Comparison of ENCODE assay signal across 26 cellular contexts in the genomic region with DNA sequence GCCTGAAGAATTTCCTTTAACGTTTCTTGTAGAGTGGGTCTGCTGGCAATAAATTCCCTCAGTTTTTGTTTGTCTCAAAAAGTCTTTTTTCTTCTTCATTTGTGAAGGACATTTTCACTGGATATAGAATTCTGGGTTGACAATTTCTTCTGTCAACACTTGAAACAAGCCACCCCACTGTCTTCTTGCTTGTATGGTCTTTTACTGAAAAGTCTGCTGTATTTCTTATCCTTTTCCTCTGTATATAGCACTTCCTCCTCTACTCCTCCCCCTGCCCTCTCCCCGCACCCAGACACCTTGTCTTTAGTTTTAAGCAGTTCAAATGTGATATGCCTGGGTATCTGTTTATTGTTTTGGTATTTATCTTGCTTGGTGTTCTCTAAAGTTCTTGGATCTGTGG.
"Had no signal": no experiment of that assay in that cellular context is flagged by ENCODE, and none has a peak within 500 bp of the region (broad histone marks: within the 10 kb centered on the region; RNA-seq: fewer than 3 reads in every experiment).

No MANE protein-coding gene starts in this region.

- H3K4me1 Mint-ChIP-seq: immature natural killer cell, mesothelial cell of epicardium had no signal

- H3K27ac ChIP-seq: coronary artery, dorsolateral prefrontal cortex, esophagus muscularis mucosa, foreskin keratinocyte, gastroesophageal sphincter, heart left ventricle, hepatocyte, left lung, lower lobe of right lung had no signal

- H3K36me3 ChIP-seq: esophagus muscularis mucosa, gastroesophageal sphincter, heart left ventricle, left lung, lower lobe of right lung had no signal

- H3K27ac Mint-ChIP-seq: immature natural killer cell, mesothelial cell of epicardium had no signal

- H3K4me2 ChIP-seq: hepatocyte had no signal

- H3K4me3 ChIP-seq: coronary artery, dorsolateral prefrontal cortex, esophagus muscularis mucosa, gastroesophageal sphincter, heart left ventricle, hepatocyte, left lung, lower lobe of right lung, mucosa of descending colon had no signal

- H3K9me3 ChIP-seq: lower lobe of right lung, mucosa of descending colon had no signal

- DNase-seq: dermis blood vessel endothelial cell; dorsolateral prefrontal cortex; effector CD4-positive, alpha-beta T cell; effector memory CD4-positive, alpha-beta T cell; foreskin keratinocyte; heart left ventricle; hypothalamus; immature natural killer cell; islet precursor cell; kidney; kidney glomerular epithelial cell; left colon; left lung; left ventricle myocardium superior; lower lobe of right lung; mesenchymal stem cell; mucosa of descending colon; naive B cell had no signal

- ATAC-seq: foreskin keratinocyte, gastroesophageal sphincter, heart left ventricle, left colon, left lung, left ventricle myocardium superior, lower lobe of right lung, mucosa of descending colon had no signal

- H3K4me1 ChIP-seq: esophagus muscularis mucosa, gastroesophageal sphincter, heart left ventricle, left lung, lower lobe of right lung had no signal

- H3K4me3 Mint-ChIP-seq: immature natural killer cell, mesothelial cell of epicardium had no signal

- H3K79me2 ChIP-seq: hepatocyte had no signal

- H3K27me3 ChIP-seq: foreskin keratinocyte, gastroesophageal sphincter, heart left ventricle, hepatocyte, left lung had no signal

- H3K36me3 Mint-ChIP-seq: immature natural killer cell had no signal

- FAIRE-seq: colon, endothelial cell of umbilical vein, frontal cortex, kidney had no signal

- H3K27me3 Mint-ChIP-seq: naive B cell had no signal

- H2AFZ ChIP-seq: hepatocyte had no signal
